In genomic region chr7:31805209-31805818, GRCh38 we compare ENCODE assay signal across 12 cellular contexts.
DNase-seq lines count a peak whose midpoint lies in the region; ATAC-seq lines count a peak whose summit lies in the region.
"Had no signal": no experiment of that assay in that cellular context is flagged by ENCODE, and none has a peak within 500 bp of the region (broad histone marks: within the 10 kb centered on the region; RNA-seq: fewer than 3 reads in every experiment).

No MANE protein-coding gene starts in this region.

- ATAC-seq in GM18511 (IDR thresholded peaks at IDR 0.05; ENCODE audit: unreplicated experiment): peak; percentile 94
- peak; percentile 81 for ATAC-seq in GM21515 (IDR thresholded peaks at IDR 0.05; ENCODE audit: unreplicated experiment)
- peak; percentile 95 for ATAC-seq in HG03066 (IDR thresholded peaks at IDR 0.05; ENCODE audit: low read depth, unreplicated experiment)

- DNase-seq in OCI-M1 (lab: John Stamatoyannopoulos, UW) (peak; percentile 25), NCI-H2196 (lab: John Stamatoyannopoulos, UW; ENCODE audit: unreplicated experiment) (no peak), glomerular visceral epithelial cell (ENCODE audit: extremely low spot score) (no peak), NCI-H128 (lab: John Stamatoyannopoulos, UW; ENCODE audit: unreplicated experiment) (no peak)
- no peak for DNase-seq in activated CD4-positive, alpha-beta T cell treated with anti-CD3 and anti-CD28 coated beads for 4 hours
- DNase-seq: C1 segment of cervical spinal cord, NCI-H1092 treated with DMSO at 0.1 percent for 48 hours, T-helper 9 cell, thyroid gland had no signal
